9 cellular contexts compared by ENCODE assay signal in genomic region chr19:35115538-35115951, GRCh38. TPM values are rescaled to one million over a fixed set of nuclear protein-coding genes. Genes with fewer than 3 reads are reported as not detected.
DNase-seq lines count a peak whose midpoint lies in the region; ATAC-seq, FAIRE-seq and TF ChIP-seq lines count a peak whose summit lies in the region.
"Had no signal": no experiment of that assay in that cellular context is flagged by ENCODE, and none has a peak within 500 bp of the region (broad histone marks: within the 10 kb centered on the region; RNA-seq: fewer than 3 reads in every experiment).

Gene FXYD3 (plus strand): TSS chr19:35115823. CDS start chr19:35119377, 3,554 bp downstream.

- POLR2A ChIA-PET in GM12878 (lab: Charles Lee): no interaction called here

- peak within 1 kb of the TSS; percentile 47 for H3K4me3 ChIP-seq in HUES64 (ENCODE audit: low read length)
- H3K4me3 ChIP-seq in GM12878: no peak within 1 kb of the TSS
- H3K4me3 ChIP-seq in lower leg skin (ENCODE audit: low read depth, poor library complexity, severe bottlenecking): peak within 1 kb of the TSS; percentile 36

- 86% methylated on average over 6 of the region's 6 CpGs for WGBS in HUES64
- WGBS in GM12878 (ENCODE audit: insufficient coverage, insufficient replicate concordance, low lambda C conversion rate, missing lambda C conversion rate): 43% methylated on average over 5 of the region's 6 CpGs
- WGBS in lower leg skin, 2 donors: 20 to 34% methylated on average over 4 to 6 of the region's 6 CpGs

- in situ Hi-C loops in GM12878 (cut with MboI): no loop called here

- no peak within 1 kb of the TSS for H3K9ac ChIP-seq in HUES64 (ENCODE audit: low read depth, low read length)
- no peak within 1 kb of the TSS for H3K9ac ChIP-seq in GM12878 (ENCODE audit: control insufficient read depth, insufficient read depth, low read length)

- H3K36me3 ChIP-seq in HUES64 (ENCODE audit: insufficient read depth, low read length) (no peaks in the 10 kb centered on the region), GM12878 (ENCODE audit: control insufficient read depth in 2 of 2, insufficient read depth in 2 of 2, low read length in 1 of 2) (no peaks in the 10 kb centered on the region)

- ATAC-seq in GM12878 (no peak), HG03469 (IDR thresholded peaks at IDR 0.05; ENCODE audit: unreplicated experiment) (no peak), GM19397 (IDR thresholded peaks at IDR 0.05; ENCODE audit: unreplicated experiment) (no peak), HG02623 (IDR thresholded peaks at IDR 0.05; ENCODE audit: unreplicated experiment) (no peak)
- no peak for ATAC-seq in stimulated activated naive CD8-positive, alpha-beta T cell treated with anti-CD3 and anti-CD28 coated beads, Interleukin-15, amount 100 ng/mL, for 72 hours

- peak within 1 kb of the TSS in 1 of 2 donors; percentile 66 for H3K27ac Mint-ChIP-seq in stimulated activated naive CD8-positive, alpha-beta T cell treated with anti-CD3 and anti-CD28 coated beads, Interleukin-15, amount 100 ng/mL, for 72 hours
- H3K27ac Mint-ChIP-seq: T-helper 2 cell treated with Interferon-gamma antibody and Interleukin-4, amounts not matched to agents 5 μg/mL and 100 μg/mL, for 36 hours had no signal

- peak within 1 kb of the TSS; percentile 60 to 65 for H3K4me3 Mint-ChIP-seq in stimulated activated naive CD8-positive, alpha-beta T cell treated with anti-CD3 and anti-CD28 coated beads, Interleukin-15, amount 100 ng/mL, for 72 hours
- H3K4me3 Mint-ChIP-seq: T-helper 2 cell treated with Interferon-gamma antibody and Interleukin-4, amounts not matched to agents 5 μg/mL and 100 μg/mL, for 36 hours had no signal

- no peaks in the 10 kb centered on the region for H3K9me3 Mint-ChIP-seq in stimulated activated naive CD8-positive, alpha-beta T cell treated with anti-CD3 and anti-CD28 coated beads, Interleukin-15, amount 100 ng/mL, for 72 hours
- H3K9me3 Mint-ChIP-seq: T-helper 2 cell treated with Interferon-gamma antibody and Interleukin-4, amounts not matched to agents 5 μg/mL and 100 μg/mL, for 36 hours had no signal

- H3K27me3 Mint-ChIP-seq in stimulated activated naive CD8-positive, alpha-beta T cell treated with anti-CD3 and anti-CD28 coated beads, Interleukin-15, amount 100 ng/mL, for 72 hours: no peaks in the 10 kb centered on the region

- DNase-seq in GM12878 (ENCODE audit: low read depth, low spot score) (no peak), lower leg skin (ENCODE audit: low spot score in 2 of 2) (no peak), NCI-H1105 (lab: John Stamatoyannopoulos, UW) (no peak)
- no peak for DNase-seq in stimulated activated naive CD8-positive, alpha-beta T cell treated with anti-CD3 and anti-CD28 coated beads, Interleukin-15, amount 100 ng/mL, for 72 hours

- TF ChIP-seq RAD21 in GM12878 (IDR thresholded peaks at IDR 0.05; ENCODE audit: insufficient read depth, low read depth, low read length): no peak

- H3K79me2 ChIP-seq in GM12878 (ENCODE audit: control insufficient read depth, insufficient read depth, low read length): no peaks in the 10 kb centered on the region

- peaks cover 14% of the 10 kb centered on the region for H3K4me1 ChIP-seq in HUES64 (ENCODE audit: insufficient read depth, low read length)
- peaks cover 3% of the 10 kb centered on the region for H3K4me1 ChIP-seq in GM12878 (ENCODE audit: control insufficient read depth, insufficient read depth, low read length)

- H2AFZ ChIP-seq in GM12878 (ENCODE audit: control insufficient read depth, low read depth, low read length): peak within 1 kb of the TSS; percentile 72

- H4K20me1 ChIP-seq in GM12878 (ENCODE audit: control insufficient read depth, insufficient read depth): no peaks in the 10 kb centered on the region

- no peaks in the 10 kb centered on the region for H3K27me3 ChIP-seq in HUES64 (ENCODE audit: insufficient read depth, low read length)
- H3K27me3 ChIP-seq in GM12878 (replicated peaks in 1 of 2; ENCODE audit: control insufficient read depth in 2 of 2, insufficient read depth in 2 of 2, low read length in 1 of 2): no peaks in the 10 kb centered on the region

- TF ChIP-seq EP300 in GM12878 (IDR thresholded peaks at IDR 0.05; ENCODE audit: borderline replicate concordance in 1 of 2, control insufficient read depth in 1 of 2, low read depth in 2 of 2, low read length in 2 of 2): no peak

- TF ChIP-seq POLR2A in GM12878 (IDR thresholded peaks at IDR 0.05; ENCODE audit: low read depth, low read length): no peak
- TF ChIP-seq POLR2A in lower leg skin (IDR thresholded peaks at IDR 0.05): no peak

- TF ChIP-seq CTCF in GM12878 (IDR thresholded peaks at IDR 0.05 in 2 of 3, conservative IDR thresholded peaks at IDR 0.05 in 1 of 3; ENCODE audit: control insufficient read depth in 2 of 3, extremely low read depth in 1 of 3, insufficient read depth in 1 of 3, low read depth in 3 of 3, low read length in 3 of 3) (no peak), lower leg skin (IDR thresholded peaks at IDR 0.05) (no peak)

- H3K4me1 Mint-ChIP-seq in stimulated activated naive CD8-positive, alpha-beta T cell treated with anti-CD3 and anti-CD28 coated beads, Interleukin-15, amount 100 ng/mL, for 72 hours: peaks cover 9% of the 10 kb centered on the region

- no peak for FAIRE-seq in GM12878 (lab: Jason Lieb, UNC)

- H3K27ac ChIP-seq in HUES64 (ENCODE audit: low read depth, low read length) (no peak within 1 kb of the TSS), GM12878 (ENCODE audit: control insufficient read depth, insufficient read depth) (no peak within 1 kb of the TSS)

- H3K9me3 ChIP-seq in HUES64 (ENCODE audit: insufficient read depth, low read depth, low read length): no peaks in the 10 kb centered on the region
- H3K9me3 ChIP-seq in GM12878 (replicated peaks; ENCODE audit: control insufficient read depth, insufficient read depth, low read length): no peaks in the 10 kb centered on the region

- CTCF ChIA-PET in GM12878 (lab: Yijun Ruan, JAX): interaction anchor here (0.8 to 6.4 kb wide), 8 partner anchors 9 to 134 kb away, joined by 3 to 75 read pairs (median 4); partner anchors contain the start of genes FXYD7 and LGI4

- SMC1A ChIA-PET in GM12878 (lab: Charles Lee; ENCODE audit: uncharacterized antibody, unreplicated experiment): interaction anchor here (2.4 to 3.6 kb wide), 2 partner anchors 20 to 26 kb away, joined by 10 read pairs; partner anchors contain the start of gene LGI4

- no TSS peak for BruUV-seq in GM12878 (replicated peaks; lab: Mats Ljungman, UMichigan)

- RAD21 ChIA-PET in GM12878 (lab: Charles Lee; ENCODE audit: unreplicated experiment): interaction anchor here (1.0 to 1.6 kb wide), 3 partner anchors 20 to 49 kb away, joined by 3 to 8 read pairs (median 3); no protein-coding TSS in a partner anchor

- peak within 1 kb of the TSS; percentile 48; the same call in 1 of the 2 replicates for H3K4me2 ChIP-seq in GM12878 (ENCODE audit: control insufficient read depth, insufficient read depth)

- intact Hi-C loops in GM12878 (cut with micrococcal nuclease; ENCODE audit: unreplicated experiment) (no loop called here), lower leg skin (cut with DNase I; ENCODE audit: low total_unique reads) (no loop called here)

TF ChIP-seq in GM12878, 131 proteins besides CTCF, POLR2A, EP300 and RAD21 (continues in another document):
- TF ChIP-seq ZNF207 (IDR thresholded peaks at IDR 0.05; ENCODE audit: borderline replicate concordance) (no peak), MLLT1 (IDR thresholded peaks at IDR 0.05) (no peak)

RNA-seq across cellular contexts. Expression of gene FXYD3, which starts in this region (rescaled TPM):
- not detected for polyA plus RNA-seq in HUES64 (2013, experiment 1 of 2)
- polyA plus RNA-seq in HUES64 (2013, experiment 2 of 2): not detected
- total RNA-seq in GM12878 (2013; cell fraction: nucleolus; rRNA removed): not detected in 2 replicates
- total RNA-seq in GM12878 (2014; rRNA removed) (not detected in 2 replicates), GM12878 (2014; rRNA removed; fragmentation: Illumina TruSeq; extraction: Trizol) (not detected in 2 replicates), GM12878 (2021) (0.44 and 0.80 TPM in 2 replicates), lower leg skin (100 to 1,000 TPM; 391 to 630 (median 546) TPM)
- not detected for polyA plus RNA-seq in GM12878 (2011; ENCODE audit: low read depth)
- polyA plus RNA-seq in GM12878 (2011; rRNA removed) (not detected in 2 replicates), GM12878 (2014; fragmentation: Illumina TruSeq; extraction: Trizol) (not detected in 2 replicates), GM12878 (2014; fragmentation: Nextera tagmentation; extraction: Ambion mirVana) (under 1 TPM in 1 of 2 experiments, not detected in 1; 0.09 TPM), GM12878 (2014; rRNA removed) (not detected in 2 replicates), GM12878 (2016; fragmentation: Nextera tagmentation; extraction: Ambion mirVana) (not detected)
- polyA plus RNA-seq in GM12878 (2011; cell fraction: cytosol; rRNA removed): not detected in 2 replicates
- polyA plus RNA-seq in GM12878 (2011; cell fraction: nucleus; rRNA removed): not detected in 2 replicates
- polyA plus RNA-seq in GM12878 (2012): not detected in 2 replicates
- not detected in 2 replicates for polyA minus RNA-seq in GM12878 (2011; rRNA and poly(A)+ RNA removed)
- polyA minus RNA-seq in GM12878 (2011; cell fraction: cytosol; rRNA and poly(A)+ RNA removed): not detected in 2 replicates
- polyA minus RNA-seq in GM12878 (2011; cell fraction: nucleus; rRNA and poly(A)+ RNA removed): not detected in 2 replicates

Comparison
In these comparisons a context has a peak if more than half of its experiments do, and no peak if none do; other contexts are left out.
1. RNA of gene FXYD3 (total RNA-seq): 391 to 630 TPM in lower leg skin; 0.44 to 0.80 TPM in GM12878; every median in the first group is over 100 times any median in the second.